ENCODE assay signal across 1 cellular context in genomic region chr1:42479621-42480020, GRCh38.
TF ChIP-seq lines count a peak whose summit lies in the region.

No MANE protein-coding gene starts in this region.

TF ChIP-seq in A549, 52 proteins besides CTCF, POLR2A, EP300 and RAD21:
- TF ChIP-seq MAFK (IDR thresholded peaks at IDR 0.05; ENCODE audit: partially characterized antibody) (no peak), JUNB (IDR thresholded peaks at IDR 0.05) (no peak), HEYL (CRISPR knock-in tag; IDR thresholded peaks at IDR 0.05) (no peak), ZSCAN20 (CRISPR knock-in tag; IDR thresholded peaks at IDR 0.05) (no peak), USF2 (IDR thresholded peaks at IDR 0.05) (no peak)
- TF ChIP-seq, protein P1, sequence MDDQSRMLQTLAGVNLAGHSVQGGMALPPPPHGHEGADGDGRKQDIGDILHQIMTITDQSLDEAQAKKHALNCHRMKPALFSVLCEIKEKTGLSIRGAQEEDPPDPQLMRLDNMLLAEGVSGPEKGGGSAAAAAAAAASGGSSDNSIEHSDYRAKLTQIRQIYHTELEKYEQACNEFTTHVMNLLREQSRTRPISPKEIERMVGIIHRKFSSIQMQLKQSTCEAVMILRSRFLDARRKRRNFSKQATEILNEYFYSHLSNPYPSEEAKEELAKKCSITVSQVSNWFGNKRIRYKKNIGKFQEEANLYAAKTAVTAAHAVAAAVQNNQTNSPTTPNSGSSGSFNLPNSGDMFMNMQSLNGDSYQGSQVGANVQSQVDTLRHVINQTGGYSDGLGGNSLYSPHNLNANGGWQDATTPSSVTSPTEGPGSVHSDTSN (IDR thresholded peaks at IDR 0.05): no peak
- TF ChIP-seq, protein P2, sequence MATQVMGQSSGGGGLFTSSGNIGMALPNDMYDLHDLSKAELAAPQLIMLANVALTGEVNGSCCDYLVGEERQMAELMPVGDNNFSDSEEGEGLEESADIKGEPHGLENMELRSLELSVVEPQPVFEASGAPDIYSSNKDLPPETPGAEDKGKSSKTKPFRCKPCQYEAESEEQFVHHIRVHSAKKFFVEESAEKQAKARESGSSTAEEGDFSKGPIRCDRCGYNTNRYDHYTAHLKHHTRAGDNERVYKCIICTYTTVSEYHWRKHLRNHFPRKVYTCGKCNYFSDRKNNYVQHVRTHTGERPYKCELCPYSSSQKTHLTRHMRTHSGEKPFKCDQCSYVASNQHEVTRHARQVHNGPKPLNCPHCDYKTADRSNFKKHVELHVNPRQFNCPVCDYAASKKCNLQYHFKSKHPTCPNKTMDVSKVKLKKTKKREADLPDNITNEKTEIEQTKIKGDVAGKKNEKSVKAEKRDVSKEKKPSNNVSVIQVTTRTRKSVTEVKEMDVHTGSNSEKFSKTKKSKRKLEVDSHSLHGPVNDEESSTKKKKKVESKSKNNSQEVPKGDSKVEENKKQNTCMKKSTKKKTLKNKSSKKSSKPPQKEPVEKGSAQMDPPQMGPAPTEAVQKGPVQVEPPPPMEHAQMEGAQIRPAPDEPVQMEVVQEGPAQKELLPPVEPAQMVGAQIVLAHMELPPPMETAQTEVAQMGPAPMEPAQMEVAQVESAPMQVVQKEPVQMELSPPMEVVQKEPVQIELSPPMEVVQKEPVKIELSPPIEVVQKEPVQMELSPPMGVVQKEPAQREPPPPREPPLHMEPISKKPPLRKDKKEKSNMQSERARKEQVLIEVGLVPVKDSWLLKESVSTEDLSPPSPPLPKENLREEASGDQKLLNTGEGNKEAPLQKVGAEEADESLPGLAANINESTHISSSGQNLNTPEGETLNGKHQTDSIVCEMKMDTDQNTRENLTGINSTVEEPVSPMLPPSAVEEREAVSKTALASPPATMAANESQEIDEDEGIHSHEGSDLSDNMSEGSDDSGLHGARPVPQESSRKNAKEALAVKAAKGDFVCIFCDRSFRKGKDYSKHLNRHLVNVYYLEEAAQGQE (IDR thresholded peaks at IDR 0.05): no peak
TF ChIP-seq in A549: peak in this region for 0.
